ENCODE assay signal across 1 cellular context in the genomic region with DNA sequence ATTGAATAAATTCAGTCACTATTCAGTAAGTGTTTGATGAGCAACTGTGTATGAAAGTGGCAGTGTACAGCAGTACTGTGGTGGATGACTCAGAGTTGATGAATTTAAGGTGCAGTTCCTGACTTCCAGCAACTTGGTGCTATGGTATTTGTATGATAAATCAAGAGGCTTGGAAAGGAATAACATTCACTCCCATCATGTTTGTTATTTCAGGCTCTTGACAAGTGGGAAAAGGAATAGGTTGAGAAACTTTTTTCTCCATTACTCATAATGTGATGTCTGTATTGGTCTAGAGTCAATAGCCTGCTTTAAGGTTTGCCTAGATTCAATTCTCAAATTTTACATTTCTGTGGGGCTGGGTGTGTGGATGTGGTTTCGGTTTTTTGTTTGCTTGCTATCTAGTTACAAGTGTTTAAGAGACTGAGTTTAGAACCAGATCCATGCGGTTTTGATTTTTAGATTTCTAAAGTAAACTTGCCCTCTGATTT.
TF ChIP-seq lines count a peak whose summit lies in the region.

No MANE protein-coding gene starts in this region.

TF ChIP-seq in GM23338, 12 proteins besides CTCF, POLR2A, EP300 and RAD21 (continued from another document):
- TF ChIP-seq, protein P1, sequence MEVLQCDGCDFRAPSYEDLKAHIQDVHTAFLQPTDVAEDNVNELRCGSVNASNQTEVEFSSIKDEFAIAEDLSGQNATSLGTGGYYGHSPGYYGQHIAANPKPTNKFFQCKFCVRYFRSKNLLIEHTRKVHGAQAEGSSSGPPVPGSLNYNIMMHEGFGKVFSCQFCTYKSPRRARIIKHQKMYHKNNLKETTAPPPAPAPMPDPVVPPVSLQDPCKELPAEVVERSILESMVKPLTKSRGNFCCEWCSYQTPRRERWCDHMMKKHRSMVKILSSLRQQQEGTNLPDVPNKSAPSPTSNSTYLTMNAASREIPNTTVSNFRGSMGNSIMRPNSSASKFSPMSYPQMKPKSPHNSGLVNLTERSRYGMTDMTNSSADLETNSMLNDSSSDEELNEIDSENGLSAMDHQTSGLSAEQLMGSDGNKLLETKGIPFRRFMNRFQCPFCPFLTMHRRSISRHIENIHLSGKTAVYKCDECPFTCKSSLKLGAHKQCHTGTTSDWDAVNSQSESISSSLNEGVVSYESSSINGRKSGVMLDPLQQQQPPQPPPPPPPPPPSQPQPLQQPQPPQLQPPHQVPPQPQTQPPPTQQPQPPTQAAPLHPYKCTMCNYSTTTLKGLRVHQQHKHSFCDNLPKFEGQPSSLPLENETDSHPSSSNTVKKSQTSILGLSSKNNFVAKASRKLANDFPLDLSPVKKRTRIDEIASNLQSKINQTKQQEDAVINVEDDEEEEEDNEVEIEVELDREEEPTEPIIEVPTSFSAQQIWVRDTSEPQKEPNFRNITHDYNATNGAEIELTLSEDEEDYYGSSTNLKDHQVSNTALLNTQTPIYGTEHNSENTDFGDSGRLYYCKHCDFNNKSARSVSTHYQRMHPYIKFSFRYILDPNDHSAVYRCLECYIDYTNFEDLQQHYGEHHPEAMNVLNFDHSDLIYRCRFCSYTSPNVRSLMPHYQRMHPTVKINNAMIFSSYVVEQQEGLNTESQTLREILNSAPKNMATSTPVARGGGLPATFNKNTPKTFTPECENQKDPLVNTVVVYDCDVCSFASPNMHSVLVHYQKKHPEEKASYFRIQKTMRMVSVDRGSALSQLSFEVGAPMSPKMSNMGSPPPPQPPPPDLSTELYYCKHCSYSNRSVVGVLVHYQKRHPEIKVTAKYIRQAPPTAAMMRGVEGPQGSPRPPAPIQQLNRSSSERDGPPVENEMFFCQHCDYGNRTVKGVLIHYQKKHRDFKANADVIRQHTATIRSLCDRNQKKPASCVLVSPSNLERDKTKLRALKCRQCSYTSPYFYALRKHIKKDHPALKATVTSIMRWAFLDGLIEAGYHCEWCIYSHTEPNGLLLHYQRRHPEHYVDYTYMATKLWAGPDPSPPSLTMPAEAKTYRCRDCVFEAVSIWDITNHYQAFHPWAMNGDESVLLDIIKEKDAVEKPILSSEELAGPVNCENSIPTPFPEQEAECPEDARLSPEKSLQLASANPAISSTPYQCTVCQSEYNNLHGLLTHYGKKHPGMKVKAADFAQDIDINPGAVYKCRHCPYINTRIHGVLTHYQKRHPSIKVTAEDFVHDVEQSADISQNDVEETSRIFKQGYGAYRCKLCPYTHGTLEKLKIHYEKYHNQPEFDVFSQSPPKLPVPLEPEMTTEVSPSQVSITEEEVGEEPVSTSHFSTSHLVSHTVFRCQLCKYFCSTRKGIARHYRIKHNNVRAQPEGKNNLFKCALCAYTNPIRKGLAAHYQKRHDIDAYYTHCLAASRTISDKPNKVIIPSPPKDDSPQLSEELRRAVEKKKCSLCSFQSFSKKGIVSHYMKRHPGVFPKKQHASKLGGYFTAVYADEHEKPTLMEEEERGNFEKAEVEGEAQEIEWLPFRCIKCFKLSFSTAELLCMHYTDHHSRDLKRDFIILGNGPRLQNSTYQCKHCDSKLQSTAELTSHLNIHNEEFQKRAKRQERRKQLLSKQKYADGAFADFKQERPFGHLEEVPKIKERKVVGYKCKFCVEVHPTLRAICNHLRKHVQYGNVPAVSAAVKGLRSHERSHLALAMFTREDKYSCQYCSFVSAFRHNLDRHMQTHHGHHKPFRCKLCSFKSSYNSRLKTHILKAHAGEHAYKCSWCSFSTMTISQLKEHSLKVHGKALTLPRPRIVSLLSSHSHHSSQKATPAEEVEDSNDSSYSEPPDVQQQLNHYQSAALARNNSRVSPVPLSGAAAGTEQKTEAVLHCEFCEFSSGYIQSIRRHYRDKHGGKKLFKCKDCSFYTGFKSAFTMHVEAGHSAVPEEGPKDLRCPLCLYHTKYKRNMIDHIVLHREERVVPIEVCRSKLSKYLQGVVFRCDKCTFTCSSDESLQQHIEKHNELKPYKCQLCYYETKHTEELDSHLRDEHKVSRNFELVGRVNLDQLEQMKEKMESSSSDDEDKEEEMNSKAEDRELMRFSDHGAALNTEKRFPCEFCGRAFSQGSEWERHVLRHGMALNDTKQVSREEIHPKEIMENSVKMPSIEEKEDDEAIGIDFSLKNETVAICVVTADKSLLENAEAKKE (CRISPR knock-in tag; IDR thresholded peaks at IDR 0.05) = no peak
- TF ChIP-seq STAT1 (IDR thresholded peaks at IDR 0.05; ENCODE audit: unreplicated experiment) (no peak), EZH2 (IDR thresholded peaks at IDR 0.05; ENCODE audit: low read depth, unreplicated experiment) (no peak), JUNB (IDR thresholded peaks at IDR 0.05; ENCODE audit: unreplicated experiment) (no peak)
